In the genomic region with DNA sequence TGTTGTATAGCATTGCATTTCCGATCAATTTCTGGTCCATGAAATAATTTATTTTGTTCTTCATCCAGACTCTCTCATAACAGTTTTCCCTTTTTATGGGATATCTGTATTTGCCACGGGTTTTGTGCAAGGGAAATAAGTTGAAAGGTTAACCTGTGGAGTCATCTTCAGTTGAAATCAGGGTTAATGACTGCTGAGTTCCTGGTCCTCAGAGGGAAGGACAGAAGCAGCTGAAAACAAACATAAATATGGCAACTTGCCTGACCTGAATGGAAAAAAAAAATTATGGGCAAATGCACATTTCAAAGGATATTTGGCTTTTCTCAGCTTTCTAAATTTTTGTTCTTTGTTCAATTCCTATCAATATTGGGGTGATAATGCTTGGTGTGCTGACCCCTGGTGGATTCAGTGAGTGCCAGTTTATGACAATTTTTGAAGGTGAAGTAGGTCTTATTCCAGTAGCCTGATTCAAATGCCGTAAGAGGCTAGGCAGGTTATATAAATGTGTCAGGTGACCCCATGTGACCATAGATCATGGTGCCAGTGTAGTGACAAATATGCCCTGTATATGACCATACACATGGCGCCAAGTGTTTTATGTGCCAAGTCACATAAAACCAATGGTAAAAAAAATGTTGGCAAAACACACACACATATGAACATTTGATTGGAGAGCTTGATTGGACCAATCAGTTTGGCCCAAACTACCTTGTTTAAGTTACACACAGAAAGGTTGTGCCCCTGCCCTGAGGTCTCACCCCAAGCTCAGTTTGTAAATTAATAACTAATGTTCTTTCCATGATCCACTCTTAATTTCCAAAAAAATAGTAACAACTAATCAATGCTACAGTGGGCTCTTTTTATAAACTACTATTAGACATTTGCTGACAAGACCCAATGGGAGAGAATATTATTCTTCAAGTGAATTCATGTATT, we compare ENCODE assay signal across 9 cellular contexts. TPM values are rescaled to one million over a fixed set of nuclear protein-coding genes. Genes with fewer than 3 reads are reported as not detected.
A peak's percentile ranks its signal among the peaks of the same experiment; 100 is the strongest.
DNase-seq lines count a peak whose midpoint lies in the region; ATAC-seq and TF ChIP-seq lines count a peak whose summit lies in the region.
"Had no signal": no experiment of that assay in that cellular context is flagged by ENCODE, and none has a peak within 500 bp of the region (broad histone marks: within the 10 kb centered on the region; RNA-seq: fewer than 3 reads in every experiment).

No MANE protein-coding gene starts in this region.

- in situ Hi-C loops in KBM-7 (cut with MboI; ENCODE audit: low pct_unique_long_range_greater_than_20kb, low sequenced_read_pairs), result no loop called here
- in situ Hi-C loops in astrocyte of the spinal cord (cut with HindIII; ENCODE audit: low sequenced_read_pairs), result no loop called here

- DNase-seq in NCI-H1092 treated with DMSO at 0.1 percent for 48 hours (lab: John Stamatoyannopoulos, UW) (peak; percentile 4), NCI-H1092 (lab: John Stamatoyannopoulos, UW) (no peak), KBM-7 (peak; percentile 65), astrocyte of the spinal cord (ENCODE audit: low read depth, low spot score) (no peak), mesenchymal stem cell (peak; percentile 34), SK-N-DZ (ENCODE audit: low spot score) (no peak), NOMO-1 treated with dmso at 0.1 percent for 144 hours (lab: John Stamatoyannopoulos, UW; ENCODE audit: unreplicated experiment) (no peak)

- no peaks in the 10 kb centered on the region for H3K27me3 ChIP-seq in mesenchymal stem cell (ENCODE audit: control insufficient read depth in 1 of 2, insufficient read depth in 1 of 2, low read length in 2 of 2)
- H3K27me3 ChIP-seq: BLaER1 treated with 17β-estradiol and CSF1 and Interleukin-3, amounts not matched to agents 10 nM and 100 nM had no signal

- H3K4me3 ChIP-seq in astrocyte of the spinal cord (ENCODE audit: low read depth, low read length), result no peak overlapping the region
- H3K4me3 ChIP-seq in mesenchymal stem cell (ENCODE audit: insufficient read depth in 1 of 2, low read depth in 1 of 2, low read length in 2 of 2), result no peak overlapping the region
- H3K4me3 ChIP-seq: BLaER1 treated with 17β-estradiol and CSF1 and Interleukin-3, amounts not matched to agents 10 nM and 100 nM had no signal

- ATAC-seq in HG02759 (IDR thresholded peaks at IDR 0.05; ENCODE audit: unreplicated experiment), result no peak

- WGBS in mesenchymal stem cell, result 74% methylated on average over 3 of the region's 4 CpGs

- H3K4ac ChIP-seq in mesenchymal stem cell (ENCODE audit: low read depth in 1 of 2, low read length in 2 of 2), result no peak overlapping the region

- H3K14ac ChIP-seq in mesenchymal stem cell (ENCODE audit: low read length in 2 of 2), result no peak overlapping the region

- TF ChIP-seq CTCF in astrocyte of the spinal cord (IDR thresholded peaks at IDR 0.05; ENCODE audit: low read depth, low read length), result peak; percentile 72

- H2BK120ac ChIP-seq in mesenchymal stem cell (ENCODE audit: low read depth, low read length), result no peak overlapping the region

- H3K4me1 ChIP-seq in mesenchymal stem cell (ENCODE audit: control insufficient read depth, insufficient read depth, low read depth, low read length), result no peaks in the 10 kb centered on the region

- H4K8ac ChIP-seq in mesenchymal stem cell (ENCODE audit: low read length), result no peak overlapping the region

- H2BK15ac ChIP-seq in mesenchymal stem cell (ENCODE audit: low read depth, poor library complexity, severe bottlenecking), result no peak overlapping the region

- H3K9ac ChIP-seq in mesenchymal stem cell (ENCODE audit: low read length), result no peak overlapping the region
- H3K9ac ChIP-seq: BLaER1 treated with 17β-estradiol and CSF1 and Interleukin-3, amounts not matched to agents 10 nM and 100 nM had no signal

- H3K18ac ChIP-seq in mesenchymal stem cell (ENCODE audit: low read depth in 1 of 2, low read length in 2 of 2), result no peak overlapping the region

- H2BK5ac ChIP-seq in mesenchymal stem cell (ENCODE audit: low read depth, low read length, poor library complexity, severe bottlenecking), result no peak overlapping the region

- no peaks in the 10 kb centered on the region for H3K36me3 ChIP-seq in mesenchymal stem cell (ENCODE audit: control insufficient read depth in 1 of 2, insufficient read depth in 2 of 2, low read depth in 1 of 2, low read length in 2 of 2)
- H3K36me3 ChIP-seq: BLaER1 treated with 17β-estradiol and CSF1 and Interleukin-3, amounts not matched to agents 10 nM and 100 nM had no signal

- no peaks in the 10 kb centered on the region for H3K9me3 ChIP-seq in mesenchymal stem cell (ENCODE audit: control insufficient read depth, low read length)

- H3K4me2 ChIP-seq in mesenchymal stem cell (ENCODE audit: low read length, poor library complexity, severe bottlenecking), result no peak overlapping the region
- H3K4me2 ChIP-seq: BLaER1 treated with 17β-estradiol and CSF1 and Interleukin-3, amounts not matched to agents 10 nM and 100 nM had no signal

- H2BK12ac ChIP-seq in mesenchymal stem cell (ENCODE audit: low read length in 2 of 2), result no peak overlapping the region

- no peak overlapping the region for H3K23ac ChIP-seq in mesenchymal stem cell (ENCODE audit: low read length in 2 of 2)

- H3K79me1 ChIP-seq in mesenchymal stem cell (replicated peaks; ENCODE audit: low read length, poor library complexity, severe bottlenecking), result no peaks in the 10 kb centered on the region

- H4K91ac ChIP-seq in mesenchymal stem cell (ENCODE audit: low read length), result no peak overlapping the region

- H3K27ac ChIP-seq in mesenchymal stem cell (ENCODE audit: low read length, poor library complexity, severe bottlenecking), result no peak overlapping the region
- H3K27ac ChIP-seq: BLaER1 treated with 17β-estradiol and CSF1 and Interleukin-3, amounts not matched to agents 10 nM and 100 nM had no signal

- no peak overlapping the region for H2AK5ac ChIP-seq in mesenchymal stem cell (ENCODE audit: low read length, severe bottlenecking)

- no peak overlapping the region for H2AFZ ChIP-seq in mesenchymal stem cell (ENCODE audit: low read depth, low read length)

RNA-seq across cellular contexts. Expression of a gene that starts 47.6 kb away (rescaled TPM):
- 0.94 TPM for polyA plus RNA-seq in mesenchymal stem cell (2013, experiment 1 of 2)
- polyA plus RNA-seq in mesenchymal stem cell (2013, experiment 2 of 2), result 0.84 TPM
- polyA plus RNA-seq in SK-N-DZ (2014; cell fraction: cytosol; rRNA removed), result 0.15 and 0.27 TPM in 2 replicates
- 0.25 TPM in 1 of 2 replicates, not detected in the other for polyA plus RNA-seq in SK-N-DZ (2014; cell fraction: nucleus; rRNA removed)

Comparison
In these comparisons a context has a peak if more than half of its experiments do, and no peak if none do; other contexts are left out.
1. DNase-seq: peak in NCI-H1092 treated with DMSO at 0.1 percent for 48 hours (single experiment), KBM-7 (single experiment) and mesenchymal stem cell (single experiment); none in NCI-H1092 (single experiment), astrocyte of the spinal cord (single experiment), SK-N-DZ (single experiment) and NOMO-1 treated with dmso at 0.1 percent for 144 hours (single experiment).